Comparison of ENCODE assay signal across 8 cellular contexts in the genomic region with DNA sequence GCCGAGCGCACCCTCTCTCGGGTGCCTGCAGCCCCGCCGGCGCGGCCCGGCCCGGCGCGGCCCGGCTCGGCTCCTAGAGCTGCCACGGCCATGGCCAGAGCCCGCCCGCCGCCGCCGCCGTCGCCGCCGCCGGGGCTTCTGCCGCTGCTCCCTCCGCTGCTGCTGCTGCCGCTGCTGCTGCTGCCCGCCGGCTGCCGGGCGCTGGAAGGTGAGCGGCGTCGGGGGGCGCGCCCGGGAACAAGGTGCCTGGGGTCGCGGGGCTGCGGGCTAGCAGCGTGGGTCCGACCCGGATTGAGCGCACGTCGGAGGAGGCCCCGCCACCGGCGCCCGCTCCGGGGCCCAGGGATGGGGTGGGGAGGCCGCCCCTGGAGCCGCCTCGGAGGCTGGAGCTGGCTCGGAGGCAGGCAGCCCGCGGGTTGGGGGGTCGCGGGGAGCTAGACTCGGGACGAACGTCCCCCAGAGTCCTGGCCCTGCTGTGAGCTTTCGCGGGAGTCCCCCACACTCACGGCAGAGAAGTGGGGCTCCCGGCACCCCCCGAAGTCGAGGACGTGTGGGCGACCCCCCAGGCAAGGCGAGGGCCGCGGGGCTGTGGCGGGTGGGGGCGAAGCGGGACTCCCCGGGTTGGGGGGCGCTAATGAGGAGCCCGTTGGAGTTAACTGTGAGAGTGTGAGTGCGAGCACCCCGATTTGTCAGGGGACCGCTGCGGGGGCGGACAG. TPM values are rescaled to one million over a fixed set of nuclear protein-coding genes. Genes with fewer than 3 reads are reported as not detected.
DNase-seq lines count a peak whose midpoint lies in the region; FAIRE-seq and TF ChIP-seq lines count a peak whose summit lies in the region.

No MANE protein-coding gene starts in this region.

- H3K9me3 Mint-ChIP-seq in HFFc6 = no peaks in the 10 kb centered on the region

- peaks cover 55% of the 10 kb centered on the region for H3K4me1 Mint-ChIP-seq in HFFc6 (ENCODE audit: low read depth)

- no peak for TF ChIP-seq CTCF in 22Rv1 (IDR thresholded peaks at IDR 0.05)
- no peak for TF ChIP-seq CTCF in HFFc6 (IDR thresholded peaks at IDR 0.05)

- no peaks in the 10 kb centered on the region for H3K36me3 Mint-ChIP-seq in HFFc6 (ENCODE audit: low read depth)

- FAIRE-seq in RCC 7860 (lab: Jason Lieb, UNC) = no peak

- no peaks in the 10 kb centered on the region for H3K27me3 ChIP-seq in duodenal mucosa (ENCODE audit: control insufficient read depth in 1 of 2, insufficient read depth in 2 of 2, low read length in 2 of 2)
- H3K27me3 ChIP-seq in mucosa of stomach (ENCODE audit: control insufficient read depth, insufficient read depth, low read length) = no peaks in the 10 kb centered on the region

- H3K27ac ChIP-seq in 22Rv1 = peak overlapping the region; percentile 98
- H3K27ac ChIP-seq in duodenal mucosa (ENCODE audit: low read depth, low read length) = no peak overlapping the region

- H3K27ac Mint-ChIP-seq in HFFc6 = no peak overlapping the region

- peak overlapping the region; percentile 62 to 67 for H3K4me3 ChIP-seq in duodenal mucosa (ENCODE audit: low read depth in 1 of 2, low read length in 2 of 2)
- peak overlapping the region; percentile 7 for H3K4me3 ChIP-seq in mucosa of stomach (ENCODE audit: low read length)

- H3K9me3 ChIP-seq in duodenal mucosa (ENCODE audit: control insufficient read depth in 1 of 2, low read length in 2 of 2) (no peaks in the 10 kb centered on the region), mucosa of stomach (ENCODE audit: control insufficient read depth, low read length) (no peaks in the 10 kb centered on the region)

- peaks cover 72 to 74% of the 10 kb centered on the region in 2 donors for H3K4me1 ChIP-seq in duodenal mucosa (ENCODE audit: control insufficient read depth in 1 of 2, insufficient read depth in 2 of 2, low read length in 2 of 2)
- peaks cover 80% of the 10 kb centered on the region for H3K4me1 ChIP-seq in mucosa of stomach (ENCODE audit: control insufficient read depth, insufficient read depth, low read length)

- H3K9ac ChIP-seq in duodenal mucosa (ENCODE audit: low read depth in 1 of 2, low read length in 2 of 2) (peak overlapping the region; percentile 28 to 43), mucosa of stomach (ENCODE audit: low read length) (peak overlapping the region; percentile 51)

- H3K36me3 ChIP-seq in duodenal mucosa (ENCODE audit: control insufficient read depth in 1 of 2, insufficient read depth in 2 of 2, low read length in 2 of 2) (no peaks in the 10 kb centered on the region), mucosa of stomach (ENCODE audit: control insufficient read depth, insufficient read depth, low read length) (no peaks in the 10 kb centered on the region)

- DNase-seq in HFFc6 (no peak), DMS79 treated with DMSO at 0.1 percent for 48 hours (lab: John Stamatoyannopoulos, UW) (no peak), RCC 7860 (ENCODE audit: low spot score) (no peak)
- DNase-seq in stimulated activated CD4-positive, alpha-beta T cell treated with anti-CD3 and anti-CD28 coated beads, Interleukin-1b, Interleukin-23, amount 100 ng/mL, for 48 hours = no peak
- no peak for DNase-seq in activated T-cell treated with anti-CD3 and anti-CD28 coated beads, Interleukin-2, amount 50 U/mL, for 48 hours

- peaks cover 17% of the 10 kb centered on the region for H3K27me3 Mint-ChIP-seq in HFFc6 (ENCODE audit: insufficient read depth)

- peak overlapping the region; percentile 87 for H3K4me3 Mint-ChIP-seq in HFFc6

RNA-seq across cellular contexts. Expression of gene EPHB3, which starts 0.7 kb away (rescaled TPM):
- 1 to 10 TPM; 3.0 to 6.6 (median 3.6) TPM for total RNA-seq in HFFc6 (2021; fragmentation: NEBNext Ultra II Directional; extraction: Animal tissue kit (Norgen Biotek cat#: 25700))
